15 cellular contexts compared by ENCODE assay signal in genomic region chr6:116412270-116412669, GRCh38. TPM values are rescaled to one million over a fixed set of nuclear protein-coding genes. Genes with fewer than 3 reads are reported as not detected.
A peak's percentile ranks its signal among the peaks of the same experiment; 100 is the strongest.
DNase-seq lines count a peak whose midpoint lies in the region; ATAC-seq, FAIRE-seq and TF ChIP-seq lines count a peak whose summit lies in the region.
"Had no signal": no experiment of that assay in that cellular context is flagged by ENCODE, and none has a peak within 500 bp of the region (broad histone marks: within the 10 kb centered on the region; RNA-seq: fewer than 3 reads in every experiment).

No MANE protein-coding gene starts in this region.

- peaks cover 77% of the 10 kb centered on the region for H3K79me2 ChIP-seq in GM12878 (ENCODE audit: control insufficient read depth, insufficient read depth, low read length)
- H3K79me2 ChIP-seq in mesendoderm (ENCODE audit: control insufficient read depth, insufficient read depth, low read length) = peaks cover 14% of the 10 kb centered on the region

- no peak for ATAC-seq in GM12878
- peak; percentile 40 for ATAC-seq in aorta (ENCODE audit: low FRiP score)
- ATAC-seq in GM21367 (IDR thresholded peaks at IDR 0.05; ENCODE audit: unreplicated experiment) = no peak

- in situ Hi-C loops in GM12878 (cut with MboI) = no loop called here

- H3K9ac ChIP-seq in GM12878 (ENCODE audit: control insufficient read depth, insufficient read depth, low read length) (no peak overlapping the region), mesendoderm (ENCODE audit: low read length) (no peak overlapping the region), neuronal stem cell (ENCODE audit: low read depth, low read length, poor library complexity) (no peak overlapping the region)

- no peak overlapping the region for H3K14ac ChIP-seq in neuronal stem cell (ENCODE audit: low read length)

- H4K8ac ChIP-seq in mesendoderm (ENCODE audit: low read depth, low read length) = no peak overlapping the region
- H4K8ac ChIP-seq in neuronal stem cell (ENCODE audit: low read depth, low read length) = no peak overlapping the region

- H4K5ac ChIP-seq in mesendoderm (ENCODE audit: low read length) = no peak overlapping the region

- peaks cover 14% of the 10 kb centered on the region for H3K79me1 ChIP-seq in mesendoderm (ENCODE audit: low read length)
- H3K79me1 ChIP-seq in neuronal stem cell (ENCODE audit: low read depth, low read length) = peaks cover 1% of the 10 kb centered on the region

- TF ChIP-seq CTCF in MCF 10A (IDR thresholded peaks at IDR 0.05; ENCODE audit: unreplicated experiment) (no peak), breast epithelium (IDR thresholded peaks at IDR 0.05) (no peak), GM12878 (IDR thresholded peaks at IDR 0.05 in 2 of 3, conservative IDR thresholded peaks at IDR 0.05 in 1 of 3; ENCODE audit: control insufficient read depth in 2 of 3, extremely low read depth in 1 of 3, insufficient read depth in 1 of 3, low read depth in 3 of 3, low read length in 3 of 3) (no peak)

- no peak overlapping the region for H3K27ac Mint-ChIP-seq in MCF 10A (ENCODE audit: low read depth, unreplicated experiment)
- H3K27ac Mint-ChIP-seq: activated CD4-positive, alpha-beta memory T cell treated with anti-CD3 and anti-CD28 coated beads for 36 hours; activated T-helper 2 cell treated with anti-CD3 and anti-CD28 coated beads, Interferon-gamma antibody, Interleukin-2, Interleukin-4, amounts not matched to agents 10 μg/mL and 5 μg/mL and 100 μg/mL, durations not matched to agents 14 hours and 24 hours and 36 hours had no signal

- SMC1A ChIA-PET in GM12878 (lab: Charles Lee; ENCODE audit: uncharacterized antibody, unreplicated experiment) = interaction anchor here (2.9 kb wide), 1 partner anchor 124 kb away, joined by 24 read pairs; no protein-coding TSS in a partner anchor

- no peaks in the 10 kb centered on the region for H3K27me3 ChIP-seq in breast epithelium
- H3K27me3 ChIP-seq in GM12878 (replicated peaks in 1 of 2; ENCODE audit: control insufficient read depth in 2 of 2, insufficient read depth in 2 of 2, low read length in 1 of 2) = no peaks in the 10 kb centered on the region
- H3K27me3 ChIP-seq in mesendoderm (ENCODE audit: insufficient read depth, low read length, poor library complexity) = no peaks in the 10 kb centered on the region
- no peaks in the 10 kb centered on the region for H3K27me3 ChIP-seq in aorta (ENCODE audit: control insufficient read depth in 1 of 2, insufficient read depth in 2 of 2, low read length in 1 of 2)
- H3K27me3 ChIP-seq in neuronal stem cell (ENCODE audit: control insufficient read depth in 3 of 3, insufficient read depth in 3 of 3, low read depth in 1 of 3, low read length in 3 of 3) = no peaks in the 10 kb centered on the region
- H3K27me3 ChIP-seq: Peyer's patch had no signal

- no peak overlapping the region for H3K23ac ChIP-seq in mesendoderm (ENCODE audit: low read length)
- H3K23ac ChIP-seq in neuronal stem cell (ENCODE audit: low read depth, low read length, poor library complexity) = no peak overlapping the region

- peak; percentile 27 for DNase-seq in MCF 10A (ENCODE audit: unreplicated experiment)
- no peak for DNase-seq in breast epithelium (ENCODE audit: low spot score in 2 of 2)
- DNase-seq in GM12878 (ENCODE audit: low read depth, low spot score) = no peak
- DNase-seq in mesendoderm = peak; percentile 17
- DNase-seq in aorta = no peak
- DNase-seq in neuronal stem cell (ENCODE audit: low spot score) = no peak
- DNase-seq in NCI-H1092 treated with DMSO at 0.1 percent for 48 hours (lab: John Stamatoyannopoulos, UW) = no peak
- DNase-seq: 8988T; activated CD4-positive, alpha-beta memory T cell treated with anti-CD3 and anti-CD28 coated beads for 36 hours; effector CD8-positive, alpha-beta T cell; NCI-H446 treated with DMSO at 0.1 percent for 48 hours; Peyer's patch had no signal

- no peaks in the 10 kb centered on the region for H3K9me3 ChIP-seq in breast epithelium
- H3K9me3 ChIP-seq in GM12878 (replicated peaks; ENCODE audit: control insufficient read depth, insufficient read depth, low read length) = no peaks in the 10 kb centered on the region; the same call in 2 of the 3 replicates
- no peaks in the 10 kb centered on the region for H3K9me3 ChIP-seq in aorta (ENCODE audit: control insufficient read depth, low read length)
- H3K9me3 ChIP-seq in neuronal stem cell (replicated peaks in 1 of 2; ENCODE audit: control insufficient read depth in 2 of 2, insufficient read depth in 1 of 2, low read depth in 1 of 2, low read length in 2 of 2) = peaks cover 0 to 4% of the 10 kb centered on the region in 2 donors
- H3K9me3 ChIP-seq: Peyer's patch had no signal

- no peaks in the 10 kb centered on the region for H4K20me1 ChIP-seq in GM12878 (ENCODE audit: control insufficient read depth, insufficient read depth)

- H2BK15ac ChIP-seq in mesendoderm (replicated peaks; ENCODE audit: low read depth) (no peak overlapping the region), neuronal stem cell (ENCODE audit: low read length) (no peak overlapping the region)

- CTCF ChIA-PET in MCF 10A (lab: Yijun Ruan, JAX) (interaction anchor here (0.6 to 2.1 kb wide), 6 partner anchors 9 to 124 kb away, joined by 3 to 12 read pairs (median 3); partner anchors contain the start of gene CALHM5), GM12878 (lab: Yijun Ruan, JAX) (interaction anchor here (1.0 to 2.0 kb wide), 3 partner anchors 11 to 32 kb away, joined by 3 to 6 read pairs (median 4); no protein-coding TSS in a partner anchor)

- H3K4me2 ChIP-seq in GM12878 (ENCODE audit: control insufficient read depth, insufficient read depth) = peak overlapping the region; percentile 34
- H3K4me2 ChIP-seq in mesendoderm (ENCODE audit: low read length) = no peak overlapping the region
- no peak overlapping the region for H3K4me2 ChIP-seq in neuronal stem cell (ENCODE audit: insufficient read depth, low read length, poor library complexity, severe bottlenecking)

- H3K27ac ChIP-seq in breast epithelium (no peak overlapping the region), GM12878 (ENCODE audit: control insufficient read depth, insufficient read depth) (peak overlapping the region; percentile 57), mesendoderm (ENCODE audit: low read depth, low read length) (no peak overlapping the region), aorta (ENCODE audit: low read depth in 1 of 2, low read length in 2 of 2) (no peak overlapping the region), neuronal stem cell (replicated peaks; ENCODE audit: low read length) (no peak overlapping the region)
- H3K27ac ChIP-seq: Peyer's patch had no signal

- H3K4me3 Mint-ChIP-seq in MCF 10A (ENCODE audit: unreplicated experiment) = no peak overlapping the region
- H3K4me3 Mint-ChIP-seq: activated CD4-positive, alpha-beta memory T cell treated with anti-CD3 and anti-CD28 coated beads for 36 hours had no signal

- H2BK5ac ChIP-seq in mesendoderm (ENCODE audit: low read length) = no peak overlapping the region
- no peak overlapping the region for H2BK5ac ChIP-seq in neuronal stem cell (ENCODE audit: low read length)

- POLR2A ChIA-PET in MCF 10A (lab: Yijun Ruan, JAX) = interaction anchor here (1.1 to 2.8 kb wide), 7 partner anchors 10 to 123 kb away, joined by 3 to 11 read pairs (median 4); partner anchors contain the start of gene DSE
- POLR2A ChIA-PET in GM12878 (lab: Charles Lee) = no interaction called here

- peaks cover 11% of the 10 kb centered on the region for H3K36me3 Mint-ChIP-seq in MCF 10A (ENCODE audit: insufficient read depth, unreplicated experiment)
- H3K36me3 Mint-ChIP-seq: activated CD4-positive, alpha-beta memory T cell treated with anti-CD3 and anti-CD28 coated beads for 36 hours had no signal

- H3K27me3 Mint-ChIP-seq in MCF 10A (ENCODE audit: insufficient read depth, unreplicated experiment) = no peaks in the 10 kb centered on the region
- H3K27me3 Mint-ChIP-seq: activated CD4-positive, alpha-beta memory T cell treated with anti-CD3 and anti-CD28 coated beads for 36 hours had no signal

- peaks cover 3% of the 10 kb centered on the region for H3K36me3 ChIP-seq in breast epithelium
- peaks cover 0 to 5% of the 10 kb centered on the region in 2 experiments; a peak in 1 of 4 replicates for H3K36me3 ChIP-seq in GM12878 (ENCODE audit: control insufficient read depth in 2 of 2, insufficient read depth in 2 of 2, low read length in 1 of 2)
- no peaks in the 10 kb centered on the region for H3K36me3 ChIP-seq in mesendoderm (ENCODE audit: control insufficient read depth, insufficient read depth, low read length)
- no peaks in the 10 kb centered on the region for H3K36me3 ChIP-seq in aorta (ENCODE audit: control insufficient read depth in 1 of 2, insufficient read depth in 2 of 2, low read length in 1 of 2)
- peaks cover 3 to 4% of the 10 kb centered on the region in 2 donors for H3K36me3 ChIP-seq in neuronal stem cell (replicated peaks in 1 of 2; ENCODE audit: control insufficient read depth in 2 of 2, insufficient read depth in 2 of 2, low read length in 2 of 2)
- H3K36me3 ChIP-seq: Peyer's patch had no signal

- H4K91ac ChIP-seq in neuronal stem cell (ENCODE audit: low read depth, low read length, poor library complexity) = no peak overlapping the region

- H3K18ac ChIP-seq in mesendoderm (ENCODE audit: low read length) = no peak overlapping the region
- H3K18ac ChIP-seq in neuronal stem cell (ENCODE audit: low read length) = no peak overlapping the region

- H3K9me3 Mint-ChIP-seq in MCF 10A (ENCODE audit: unreplicated experiment) = no peaks in the 10 kb centered on the region
- H3K9me3 Mint-ChIP-seq: activated CD4-positive, alpha-beta memory T cell treated with anti-CD3 and anti-CD28 coated beads for 36 hours; activated T-helper 2 cell treated with anti-CD3 and anti-CD28 coated beads, Interferon-gamma antibody, Interleukin-2, Interleukin-4, amounts not matched to agents 10 μg/mL and 5 μg/mL and 100 μg/mL, durations not matched to agents 14 hours and 24 hours and 36 hours had no signal

- H3K4me3 ChIP-seq in breast epithelium (no peak overlapping the region), GM12878 (no peak overlapping the region; the same call in 1 of the 2 replicates), mesendoderm (ENCODE audit: low read length) (no peak overlapping the region), aorta (ENCODE audit: low read length in 2 of 2) (no peak overlapping the region), neuronal stem cell (ENCODE audit: low read length in 2 of 2) (no peak overlapping the region)
- H3K4me3 ChIP-seq: Peyer's patch, skin epidermis had no signal

- no peak for FAIRE-seq in GM12878 (lab: Jason Lieb, UNC)

- no TSS peak for BruUV-seq in MCF 10A (replicated peaks; lab: Mats Ljungman, UMichigan)
- no TSS peak for BruUV-seq in GM12878 (replicated peaks; lab: Mats Ljungman, UMichigan)

- RAD21 ChIA-PET in GM12878 (lab: Charles Lee; ENCODE audit: unreplicated experiment) = no interaction called here

- H3K56ac ChIP-seq in mesendoderm (ENCODE audit: low read length) = no peak overlapping the region

- TF ChIP-seq RAD21 in GM12878 (IDR thresholded peaks at IDR 0.05; ENCODE audit: insufficient read depth, low read depth, low read length) = no peak

- H3K4ac ChIP-seq in mesendoderm (ENCODE audit: low read depth, low read length) = no peak overlapping the region
- no peak overlapping the region for H3K4ac ChIP-seq in neuronal stem cell (ENCODE audit: low read length)

- H2AFZ ChIP-seq in GM12878 (ENCODE audit: control insufficient read depth, low read depth, low read length) = no peak overlapping the region
- H2AFZ ChIP-seq in neuronal stem cell (ENCODE audit: low read length) = no peak overlapping the region

- peaks cover 0 to 5% of the 10 kb centered on the region in 2 donors for H3K4me1 ChIP-seq in breast epithelium
- H3K4me1 ChIP-seq in GM12878 (ENCODE audit: control insufficient read depth, insufficient read depth, low read length) = peaks cover 38% of the 10 kb centered on the region
- no peaks in the 10 kb centered on the region for H3K4me1 ChIP-seq in mesendoderm (ENCODE audit: control insufficient read depth, low read depth, low read length)
- peaks cover 0 to 2% of the 10 kb centered on the region in 2 donors for H3K4me1 ChIP-seq in aorta (ENCODE audit: control insufficient read depth in 1 of 2, insufficient read depth in 2 of 2, low read length in 2 of 2)
- H3K4me1 ChIP-seq in neuronal stem cell (ENCODE audit: control insufficient read depth in 2 of 2, insufficient read depth in 1 of 2, low read depth in 1 of 2, low read length in 2 of 2) = peaks cover 3 to 6% of the 10 kb centered on the region in 2 donors

- TF ChIP-seq EP300 in GM12878 (IDR thresholded peaks at IDR 0.05; ENCODE audit: borderline replicate concordance in 1 of 2, control insufficient read depth in 1 of 2, low read depth in 2 of 2, low read length in 2 of 2) = no peak

- H2BK120ac ChIP-seq in mesendoderm (ENCODE audit: low read depth, low read length) (no peak overlapping the region), neuronal stem cell (ENCODE audit: low read depth, low read length) (no peak overlapping the region)

- H3K4me1 Mint-ChIP-seq in MCF 10A (ENCODE audit: insufficient read depth, unreplicated experiment) = peaks cover 41% of the 10 kb centered on the region

- no peak overlapping the region for H2BK12ac ChIP-seq in neuronal stem cell (ENCODE audit: low read length)

- TF ChIP-seq POLR2A in breast epithelium (IDR thresholded peaks at IDR 0.05) = no peak
- TF ChIP-seq POLR2A in GM12878 (IDR thresholded peaks at IDR 0.05; ENCODE audit: low read depth, low read length) = no peak

- H2AK5ac ChIP-seq in mesendoderm (ENCODE audit: low read length) = no peak overlapping the region
- no peak overlapping the region for H2AK5ac ChIP-seq in neuronal stem cell (ENCODE audit: low read depth, low read length)

- intact Hi-C loops in MCF 10A (cut with micrococcal nuclease) = no loop called here
- intact Hi-C loops in breast epithelium (cut with DNase I; ENCODE audit: low total_unique reads) = no loop called here
- intact Hi-C loops in GM12878 (cut with micrococcal nuclease; ENCODE audit: unreplicated experiment) = no loop called here
- intact Hi-C loops in aorta (cut with DNase I) = no loop called here

RNA-seq across cellular contexts. Expression of gene DSE, which starts 41.5 kb away (rescaled TPM):
- total RNA-seq in MCF 10A (2022) (66.0 and 86.5 TPM in 2 replicates), breast epithelium (100 to 1,000 TPM in 1 of 3 donors, 10 to 100 TPM in 2; 40.6 to 133 (median 50.9) TPM), GM12878 (2014; rRNA removed) (65.3 and 77.4 TPM in 2 replicates), GM12878 (2014; rRNA removed; fragmentation: Illumina TruSeq; extraction: Trizol) (62.3 and 63.9 TPM in 2 replicates), GM12878 (2021) (75.1 and 76.4 TPM in 2 replicates), aorta (10 to 100 TPM; 49.8 to 96.7 TPM)
- total RNA-seq in GM12878 (2013; cell fraction: nucleolus; rRNA removed) = 131 and 135 TPM in 2 replicates
- 20.3 TPM for polyA plus RNA-seq in GM12878 (2011; ENCODE audit: low read depth)
- polyA plus RNA-seq in GM12878 (2011; rRNA removed) (12.2 and 12.6 TPM in 2 replicates), GM12878 (2014; fragmentation: Illumina TruSeq; extraction: Trizol) (51.8 and 58.9 TPM in 2 replicates), GM12878 (2014; fragmentation: Nextera tagmentation; extraction: Ambion mirVana) (10 to 100 TPM; 17.1 to 24.2 TPM), GM12878 (2014; rRNA removed) (35.9 and 38.6 TPM in 2 replicates), GM12878 (2016; fragmentation: Nextera tagmentation; extraction: Ambion mirVana) (10 to 100 TPM; 43.0 TPM), aorta (10 to 100 TPM in 1 of 2 donors, 1 to 10 TPM in 1; 8.5 to 15.9 TPM)
- 6.7 and 9.5 TPM in 2 replicates for polyA plus RNA-seq in GM12878 (2011; cell fraction: cytosol; rRNA removed)
- polyA plus RNA-seq in GM12878 (2011; cell fraction: nucleus; rRNA removed) = 14.6 and 17.6 TPM in 2 replicates
- 22.5 and 29.0 TPM in 2 replicates for polyA plus RNA-seq in GM12878 (2012)
- polyA minus RNA-seq in GM12878 (2011; rRNA and poly(A)+ RNA removed) = 23.2 and 26.4 TPM in 2 replicates
- 3.8 and 3.9 TPM in 2 replicates for polyA minus RNA-seq in GM12878 (2011; cell fraction: cytosol; rRNA and poly(A)+ RNA removed)
- polyA minus RNA-seq in GM12878 (2011; cell fraction: nucleus; rRNA and poly(A)+ RNA removed) = 17.5 and 26.1 TPM in 2 replicates
- polyA plus RNA-seq in mesendoderm (2013, experiment 1 of 2) = 24.8 TPM
- polyA plus RNA-seq in mesendoderm (2013, experiment 2 of 2) = 25.2 TPM
- polyA plus RNA-seq in neuronal stem cell (2013, experiment 1 of 2) = 15.0 TPM
- 15.2 TPM for polyA plus RNA-seq in neuronal stem cell (2013, experiment 2 of 2)

RNA-seq across cellular contexts. Expression of gene CALHM6, which starts 48.9 kb away (rescaled TPM):
- total RNA-seq in MCF 10A (2022) (not detected in 2 replicates), breast epithelium (1 to 10 TPM; 2.3 to 9.1 (median 8.3) TPM), GM12878 (2014; rRNA removed) (1.2 and 1.5 TPM in 2 replicates), GM12878 (2014; rRNA removed; fragmentation: Illumina TruSeq; extraction: Trizol) (1.7 and 2.6 TPM in 2 replicates), GM12878 (2021) (0.53 and 1.0 TPM in 2 replicates), aorta (1 to 10 TPM; 1.8 to 5.7 TPM)
- not detected in 2 replicates for total RNA-seq in GM12878 (2013; cell fraction: nucleolus; rRNA removed)
- polyA plus RNA-seq in GM12878 (2011; ENCODE audit: low read depth) = 4.4 TPM
- polyA plus RNA-seq in GM12878 (2011; rRNA removed) (0.15 and 0.48 TPM in 2 replicates), GM12878 (2014; fragmentation: Illumina TruSeq; extraction: Trizol) (0.93 and 1.2 TPM in 2 replicates), GM12878 (2014; fragmentation: Nextera tagmentation; extraction: Ambion mirVana) (1 to 10 TPM; 1.1 to 1.4 TPM), GM12878 (2014; rRNA removed) (1.5 and 2.6 TPM in 2 replicates), GM12878 (2016; fragmentation: Nextera tagmentation; extraction: Ambion mirVana) (1 to 10 TPM; 3.2 to 3.4 TPM), aorta (10 to 100 TPM in 1 of 2 donors, under 1 TPM in 1; 0.82 to 18.7 TPM)
- polyA plus RNA-seq in GM12878 (2011; cell fraction: cytosol; rRNA removed) = 0.10 and 0.18 TPM in 2 replicates
- not detected in 2 replicates for polyA plus RNA-seq in GM12878 (2011; cell fraction: nucleus; rRNA removed)
- 11.2 and 13.0 TPM in 2 replicates for polyA plus RNA-seq in GM12878 (2012)
- polyA minus RNA-seq in GM12878 (2011; rRNA and poly(A)+ RNA removed) = not detected in 2 replicates
- not detected in 2 replicates for polyA minus RNA-seq in GM12878 (2011; cell fraction: cytosol; rRNA and poly(A)+ RNA removed)
- polyA minus RNA-seq in GM12878 (2011; cell fraction: nucleus; rRNA and poly(A)+ RNA removed) = 0.38 TPM in 1 of 2 replicates, not detected in the other
- polyA plus RNA-seq in mesendoderm (2013, experiment 1 of 2) = 2.0 TPM
- polyA plus RNA-seq in mesendoderm (2013, experiment 2 of 2) = 1.8 TPM
- polyA plus RNA-seq in neuronal stem cell (2013, experiment 1 of 2) = 0.46 TPM
- polyA plus RNA-seq in neuronal stem cell (2013, experiment 2 of 2) = 0.61 TPM

Comparison
In these comparisons a context has a peak if more than half of its experiments do, and no peak if none do; other contexts are left out.
1. DNase-seq: peak in MCF 10A (single experiment) and mesendoderm (single experiment); none in breast epithelium (0 of 2), GM12878 (single experiment), aorta (0 of 2), neuronal stem cell (single experiment) and NCI-H1092 treated with DMSO at 0.1 percent for 48 hours (single experiment).